In genomic region chr14:73759714-73760597, GRCh38 we compare ENCODE assay signal across 8 cellular contexts.
A peak's percentile ranks its signal among the peaks of the same experiment; 100 is the strongest.
DNase-seq lines count a peak whose midpoint lies in the region; ATAC-seq lines count a peak whose summit lies in the region.

No MANE protein-coding gene starts in this region.

- H3K27ac ChIP-seq in caudate nucleus (ENCODE audit: low read depth, low read length), result peak overlapping the region; percentile 90

- DNase-seq in AML-193 (lab: John Stamatoyannopoulos, UW) (peak; percentile 94 to 98), NCI-H345 (lab: John Stamatoyannopoulos, UW) (peak; percentile 94), caudate nucleus (lab: John Stamatoyannopoulos, UW) (peak in 58 of 61 donors; percentile 50 to 94 (median 84)), islet precursor cell (peak; percentile 99)
- peak; percentile 91 to 94 (median 92) for DNase-seq in activated CD4-positive, CD25-positive, alpha-beta regulatory T cell (lab: John Stamatoyannopoulos, UW)
- peak; percentile 94 to 97 for DNase-seq in stimulated activated CD4-positive, alpha-beta T cell treated with anti-CD3 and anti-CD28 coated beads, Interleukin-12 subunit alpha, Interleukin-12 subunit beta, amount 100 ng/mL, for 24 hours (ENCODE audit: low read depth in 2 of 2)

- ATAC-seq in GM19035 (IDR thresholded peaks at IDR 0.05; ENCODE audit: unreplicated experiment), result peak; percentile 62
- peak; percentile 58 for ATAC-seq in HG03280 (IDR thresholded peaks at IDR 0.05; ENCODE audit: unreplicated experiment)

Comparison
In these comparisons a context has a peak if more than half of its experiments do, and no peak if none do; other contexts are left out.
1. Peak in every context shown above with its lines: DNase-seq, ATAC-seq and H3K27ac ChIP-seq.